8 cellular contexts compared by ENCODE assay signal in genomic region chr2:201072201-201072530, GRCh38. TPM values are rescaled to one million over a fixed set of nuclear protein-coding genes. Genes with fewer than 3 reads are reported as not detected.
DNase-seq lines count a peak whose midpoint lies in the region; TF ChIP-seq lines count a peak whose summit lies in the region.

No MANE protein-coding gene starts in this region.

- peak overlapping the region; percentile 91 for H3K4me3 Mint-ChIP-seq in activated CD4-positive, alpha-beta memory T cell treated with anti-CD3 and anti-CD28 coated beads for 36 hours

- no peaks in the 10 kb centered on the region for H3K36me3 ChIP-seq in H7 (replicated peaks; ENCODE audit: control insufficient read depth, insufficient read depth, low read length)
- no peaks in the 10 kb centered on the region for H3K36me3 ChIP-seq in iPS-20b (ENCODE audit: insufficient read depth, low read depth, low read length)

- no peaks in the 10 kb centered on the region for H3K9me3 ChIP-seq in iPS-20b (ENCODE audit: insufficient read depth, low read depth, low read length)

- CTCF ChIA-PET in activated CD4-positive, alpha-beta memory T cell treated with anti-CD3 and anti-CD28 coated beads for 36 hours (lab: Charles Lee) = interaction anchor here (1.0 to 1.1 kb wide), 2 partner anchors 109 to 166 kb away, joined by 4 read pairs; partner anchors contain the start of gene ORC2

- DNase-seq in AG09309 (ENCODE audit: low read depth) (no peak), H7 (no peak), cortex of kidney (lab: John Stamatoyannopoulos, UW) (no peak), DMS153 (lab: John Stamatoyannopoulos, UW) (no peak), activated gamma-delta T cell (lab: John Stamatoyannopoulos, UW) (no peak)
- no peak for DNase-seq in activated CD4-positive, alpha-beta memory T cell treated with anti-CD3 and anti-CD28 coated beads for 36 hours

- peak overlapping the region; percentile 99 for H3K27ac ChIP-seq in iPS-20b (ENCODE audit: low read length)
- H3K27ac ChIP-seq in temporal lobe (ENCODE audit: low read depth, low read length) = peak overlapping the region; percentile 74

- H3K4me3 ChIP-seq in AG09309 (ENCODE audit: control insufficient read depth, low read depth, low read length) (peak overlapping the region; percentile 95), H7 (ENCODE audit: insufficient read depth, low read depth, low read length) (peak overlapping the region; percentile 60), iPS-20b (ENCODE audit: low read length) (peak overlapping the region; percentile 100)

- no peaks in the 10 kb centered on the region for H3K9me3 Mint-ChIP-seq in activated CD4-positive, alpha-beta memory T cell treated with anti-CD3 and anti-CD28 coated beads for 36 hours

- intact Hi-C loops in activated CD4-positive, alpha-beta memory T cell treated with anti-CD3 and anti-CD28 coated beads for 36 hours (cut with micrococcal nuclease) = no loop called here

- peaks cover 48% of the 10 kb centered on the region for H3K4me1 Mint-ChIP-seq in activated CD4-positive, alpha-beta memory T cell treated with anti-CD3 and anti-CD28 coated beads for 36 hours (ENCODE audit: low read depth)

- POLR2A ChIA-PET in activated CD4-positive, alpha-beta memory T cell treated with anti-CD3 and anti-CD28 coated beads for 36 hours (lab: Charles Lee) = interaction anchor here (0.8 to 1.2 kb wide), 5 partner anchors 42 to 183 kb away, joined by 3 to 9 read pairs (median 4); partner anchors contain the start of genes NIF3L1, ORC2 and PPIL3

- TF ChIP-seq CTCF in AG09309 (IDR thresholded peaks at IDR 0.05; ENCODE audit: control insufficient read depth, insufficient read depth, low read depth, low read length, missing control alignments) = no peak

- H3K27me3 Mint-ChIP-seq in activated CD4-positive, alpha-beta memory T cell treated with anti-CD3 and anti-CD28 coated beads for 36 hours = no peaks in the 10 kb centered on the region

- no peaks in the 10 kb centered on the region for H3K4me1 ChIP-seq in iPS-20b (ENCODE audit: insufficient read depth, low read length)

- H3K27ac Mint-ChIP-seq in activated CD4-positive, alpha-beta memory T cell treated with anti-CD3 and anti-CD28 coated beads for 36 hours = peak overlapping the region; percentile 86

- no peaks in the 10 kb centered on the region for H3K27me3 ChIP-seq in H7 (ENCODE audit: control insufficient read depth, insufficient read depth, low read length)
- no peaks in the 10 kb centered on the region for H3K27me3 ChIP-seq in iPS-20b (ENCODE audit: insufficient read depth, low read length)

- H3K36me3 Mint-ChIP-seq in activated CD4-positive, alpha-beta memory T cell treated with anti-CD3 and anti-CD28 coated beads for 36 hours = peaks cover 4% of the 10 kb centered on the region

- H3K9ac ChIP-seq in iPS-20b (ENCODE audit: low read depth, low read length) = peak overlapping the region; percentile 98

RNA-seq across cellular contexts. Expression of gene NDUFB3, which starts 0.4 kb away (rescaled TPM):
- total RNA-seq in H7 (2014; rRNA removed; shearing (Covaris generic)) = 45.7 and 56.7 TPM in 2 replicates
- 100 to 1,000 TPM; 158 to 162 TPM for total RNA-seq in activated CD4-positive, alpha-beta memory T cell treated with anti-CD3 and anti-CD28 coated beads for 36 hours
- 32.7 TPM for total RNA-seq in temporal lobe

RNA-seq across cellular contexts. Expression of gene HYCC2, which starts 0.7 kb away (rescaled TPM):
- 5.7 and 6.8 TPM in 2 replicates for total RNA-seq in H7 (2014; rRNA removed; shearing (Covaris generic))
- 10 to 100 TPM; 18.9 to 20.5 TPM for total RNA-seq in activated CD4-positive, alpha-beta memory T cell treated with anti-CD3 and anti-CD28 coated beads for 36 hours
- 42.0 TPM for total RNA-seq in temporal lobe

RNA-seq across cellular contexts. Expression of gene CFLAR, which starts 43.8 kb away (rescaled TPM):
- 9.0 and 18.3 TPM in 2 replicates for total RNA-seq in H7 (2014; rRNA removed; shearing (Covaris generic))
- total RNA-seq in activated CD4-positive, alpha-beta memory T cell treated with anti-CD3 and anti-CD28 coated beads for 36 hours = 100 to 1,000 TPM; 325 to 343 TPM
- 26.6 TPM for total RNA-seq in temporal lobe

Comparison
In these comparisons a context has a peak if more than half of its experiments do, and no peak if none do; other contexts are left out.
1. RNA of gene CFLAR, which starts 43.8 kb away (total RNA-seq): 325 to 343 TPM in activated CD4-positive, alpha-beta memory T cell treated with anti-CD3 and anti-CD28 coated beads for 36 hours; 26.6 TPM in temporal lobe (single experiment) and 9.0 to 18.3 TPM in H7; every median in the first group is over 10 times any median in the second.
2. Peak in every context shown above with its lines, with median percentiles within 50 percentile points of each other: H3K4me3 ChIP-seq.